In the genomic region with DNA sequence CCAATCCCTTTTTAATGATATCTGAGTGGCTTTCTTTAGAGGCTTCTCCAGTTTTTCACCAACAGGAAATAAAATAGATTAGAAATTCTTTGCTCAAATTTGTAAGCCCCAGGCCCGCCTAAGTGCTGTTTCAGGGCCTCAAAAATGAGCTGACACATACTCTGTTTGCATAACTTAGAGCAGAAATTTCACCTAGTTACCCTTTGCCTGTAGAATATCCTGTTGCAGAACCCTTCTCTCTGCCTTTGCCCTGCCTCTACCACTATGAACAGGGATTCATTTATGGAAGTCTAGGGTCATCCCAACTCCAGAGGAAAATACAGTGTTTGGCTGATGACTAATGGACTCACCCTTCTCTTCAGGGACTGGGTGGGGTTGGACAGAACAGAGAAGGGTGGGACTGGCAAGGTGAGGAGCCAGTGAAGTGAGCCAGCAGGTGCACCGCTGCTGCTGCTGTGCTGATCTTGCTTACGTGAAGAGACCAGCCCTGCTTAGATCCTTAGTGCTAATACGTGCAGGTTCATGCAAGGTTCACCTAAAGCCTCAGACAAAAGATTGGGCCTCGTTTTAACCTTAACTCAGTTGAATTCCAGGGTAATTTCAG, we compare ENCODE assay signal across 17 cellular contexts.
A peak's percentile ranks its signal among the peaks of the same experiment; 100 is the strongest.
DNase-seq lines count a peak whose midpoint lies in the region; ATAC-seq and TF ChIP-seq lines count a peak whose summit lies in the region.
"Had no signal": no experiment of that assay in that cellular context is flagged by ENCODE, and none has a peak within 500 bp of the region (broad histone marks: within the 10 kb centered on the region; RNA-seq: fewer than 3 reads in every experiment).

No MANE protein-coding gene starts in this region.

- peak overlapping the region in 1 of 2 donors; percentile 45 for H3K4me3 Mint-ChIP-seq in effector memory CD8-positive, alpha-beta T cell
- H3K4me3 Mint-ChIP-seq: H9 had no signal

- H3K36me3 ChIP-seq in neutrophil (no peaks in the 10 kb centered on the region), WERI-Rb-1 (no peaks in the 10 kb centered on the region)

- H3K27ac ChIP-seq in neutrophil, result peak overlapping the region; percentile 88
- no peak overlapping the region for H3K27ac ChIP-seq in WERI-Rb-1
- H3K27ac ChIP-seq: psoas muscle had no signal

- H3K36me3 Mint-ChIP-seq in effector memory CD8-positive, alpha-beta T cell (ENCODE audit: insufficient read depth), result no peaks in the 10 kb centered on the region

- H3K9me3 ChIP-seq in neutrophil (no peaks in the 10 kb centered on the region), WERI-Rb-1 (ENCODE audit: severe bottlenecking) (no peaks in the 10 kb centered on the region)
- H3K9me3 ChIP-seq: psoas muscle had no signal

- H3K27me3 ChIP-seq in neutrophil (no peaks in the 10 kb centered on the region), WERI-Rb-1 (ENCODE audit: insufficient read depth, low read depth, severe bottlenecking) (no peaks in the 10 kb centered on the region)

- TF ChIP-seq CTCF in neutrophil (IDR thresholded peaks at IDR 0.05) (no peak), WERI-Rb-1 (IDR thresholded peaks at IDR 0.05; ENCODE audit: low read depth, low read length) (no peak)

- H3K27me3 Mint-ChIP-seq in effector memory CD8-positive, alpha-beta T cell, result no peaks in the 10 kb centered on the region

- peak; percentile 85 for ATAC-seq in effector memory CD8-positive, alpha-beta T cell (replicated peaks)
- ATAC-seq in GM19467 (IDR thresholded peaks at IDR 0.05; ENCODE audit: unreplicated experiment), result no peak

- H3K4me3 ChIP-seq in neutrophil (ENCODE audit: low read depth in 1 of 2, low read length in 1 of 2), result peak overlapping the region; percentile 1 to 38
- no peak overlapping the region for H3K4me3 ChIP-seq in WERI-Rb-1 (ENCODE audit: low read depth, low read length)
- H3K4me3 ChIP-seq: psoas muscle had no signal

- no peaks in the 10 kb centered on the region for H3K9me3 Mint-ChIP-seq in effector memory CD8-positive, alpha-beta T cell
- H3K9me3 Mint-ChIP-seq: H9 had no signal

- peaks cover 36 to 57% of the 10 kb centered on the region in 2 donors for H3K4me1 Mint-ChIP-seq in effector memory CD8-positive, alpha-beta T cell (ENCODE audit: low read depth in 2 of 2)
- H3K4me1 Mint-ChIP-seq: H9 had no signal

- DNase-seq in DMS53 treated with DMSO at 0.1 percent for 48 hours (lab: John Stamatoyannopoulos, UW; ENCODE audit: unreplicated experiment), result peak; percentile 7
- peak; percentile 36 for DNase-seq in NCI-H2029 treated with DMSO at 0.1 percent for 48 hours (lab: John Stamatoyannopoulos, UW)
- DNase-seq in effector memory CD8-positive, alpha-beta T cell, result no peak
- DNase-seq in NCI-H2196 (lab: John Stamatoyannopoulos, UW; ENCODE audit: unreplicated experiment), result no peak
- DNase-seq in hypothalamus (lab: John Stamatoyannopoulos, UW), result no peak
- DNase-seq in WERI-Rb-1, result no peak
- DNase-seq: activated CD8-positive, alpha-beta memory T cell treated with anti-CD3 and anti-CD28 coated beads, Interleukin-2, amount 50 U/mL, for 48 hours; amygdala; DMS153; glutamatergic neuron; H9; IMR-90; NCI-H146; psoas muscle; substantia nigra had no signal

- H3K27ac Mint-ChIP-seq in effector memory CD8-positive, alpha-beta T cell, result peak overlapping the region in 1 of 2 donors; percentile 28
- H3K27ac Mint-ChIP-seq: H9 had no signal

- peaks cover 81 to 90% of the 10 kb centered on the region in 2 experiments for H3K4me1 ChIP-seq in neutrophil (ENCODE audit: control insufficient read depth in 1 of 2, insufficient read depth in 1 of 2, low read depth in 1 of 2, low read length in 1 of 2)

Comparison
In these comparisons a context has a peak if more than half of its experiments do, and no peak if none do; other contexts are left out.
1. DNase-seq: peak in DMS53 treated with DMSO at 0.1 percent for 48 hours (single experiment) and NCI-H2029 treated with DMSO at 0.1 percent for 48 hours (single experiment); none in effector memory CD8-positive, alpha-beta T cell (0 of 3), NCI-H2196 (single experiment), hypothalamus (0 of 51) and WERI-Rb-1 (single experiment).